Comparison of ENCODE assay signal across 12 cellular contexts in the genomic region with DNA sequence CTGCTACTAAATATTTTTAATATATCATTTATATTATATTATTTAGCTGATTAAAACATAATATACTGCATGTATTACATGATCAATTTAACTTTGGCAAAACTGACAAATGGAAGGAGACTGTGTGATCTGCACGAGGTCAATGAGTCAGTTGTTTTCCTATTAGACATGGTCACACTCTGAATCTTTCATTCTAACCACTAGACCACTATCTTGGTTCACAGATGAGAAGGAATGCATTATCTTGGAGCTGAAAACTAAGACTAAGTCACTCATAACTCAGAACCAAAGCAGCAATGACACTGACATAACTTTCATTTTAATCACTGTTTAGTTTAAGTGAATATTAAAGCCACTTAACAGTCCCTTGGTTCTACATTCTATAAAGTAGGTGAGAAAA. TPM values are rescaled to one million over a fixed set of nuclear protein-coding genes. Genes with fewer than 3 reads are reported as not detected.
DNase-seq lines count a peak whose midpoint lies in the region; ATAC-seq and TF ChIP-seq lines count a peak whose summit lies in the region.
"Had no signal": no experiment of that assay in that cellular context is flagged by ENCODE, and none has a peak within 500 bp of the region (broad histone marks: within the 10 kb centered on the region; RNA-seq: fewer than 3 reads in every experiment).

No MANE protein-coding gene starts in this region.

- H3K4me1 Mint-ChIP-seq in activated CD4-positive, alpha-beta T cell treated with anti-CD3 and anti-CD28 coated beads, Interleukin-2, amount 10 ng/mL, durations not matched to agents 24 days and 14 days: peaks cover 49% of the 10 kb centered on the region

- H3K9me3 ChIP-seq in adipocyte (ENCODE audit: control insufficient read depth, low read length): no peaks in the 10 kb centered on the region
- H3K9me3 ChIP-seq in gastrocnemius medialis: no peaks in the 10 kb centered on the region
- H3K9me3 ChIP-seq: uterus had no signal

- H3K27me3 Mint-ChIP-seq in activated CD4-positive, alpha-beta T cell treated with anti-CD3 and anti-CD28 coated beads, Interleukin-2, amount 10 ng/mL, durations not matched to agents 24 days and 14 days: no peaks in the 10 kb centered on the region

- no peak overlapping the region for H3K9ac ChIP-seq in adipocyte (ENCODE audit: low read length)
- H3K9ac ChIP-seq: parathyroid adenoma had no signal

- H3K27ac Mint-ChIP-seq in activated CD4-positive, alpha-beta T cell treated with anti-CD3 and anti-CD28 coated beads, Interleukin-2, amount 10 ng/mL, durations not matched to agents 24 days and 14 days: peak overlapping the region; percentile 70

- ATAC-seq in HG02981 (IDR thresholded peaks at IDR 0.05; ENCODE audit: unreplicated experiment): peak; percentile 82
- peak; percentile 50 to 71 for ATAC-seq in gastrocnemius medialis

- in situ Hi-C loops in gastrocnemius medialis (cut with MboI; ENCODE audit: low sequenced_read_pairs in 4 of 4): no loop called here

- TF ChIP-seq POLR2A in gastrocnemius medialis (IDR thresholded peaks at IDR 0.05): no peak

- H3K4me3 Mint-ChIP-seq in activated CD4-positive, alpha-beta T cell treated with anti-CD3 and anti-CD28 coated beads, Interleukin-2, amount 10 ng/mL, durations not matched to agents 24 days and 14 days: peak overlapping the region; percentile 36

- no peaks in the 10 kb centered on the region for H3K27me3 ChIP-seq in adipocyte (replicated peaks; ENCODE audit: control insufficient read depth, insufficient read depth, low read length)
- H3K27me3 ChIP-seq in gastrocnemius medialis: no peaks in the 10 kb centered on the region
- H3K27me3 ChIP-seq: uterus had no signal

- H3K36me3 Mint-ChIP-seq in activated CD4-positive, alpha-beta T cell treated with anti-CD3 and anti-CD28 coated beads, Interleukin-2, amount 10 ng/mL, durations not matched to agents 24 days and 14 days (ENCODE audit: low read depth): peaks cover 53% of the 10 kb centered on the region

- TF ChIP-seq CTCF in gastrocnemius medialis (IDR thresholded peaks at IDR 0.05 in 4 of 5, conservative IDR thresholded peaks at IDR 0.05 in 1 of 5): no peak
- TF ChIP-seq CTCF in coronary artery (IDR thresholded peaks at IDR 0.05): no peak

- DNase-seq in activated CD4-positive, alpha-beta T cell treated with anti-CD3 and anti-CD28 coated beads, Interleukin-2, amount 10 ng/mL, durations not matched to agents 24 days and 14 days: no peak
- DNase-seq in activated CD4-positive, alpha-beta T cell treated with anti-CD3 and anti-CD28 coated beads, Interleukin-2, amount 50 U/mL, for 48 hours: no peak
- DNase-seq in adipocyte (ENCODE audit: low read depth) (peak; percentile 29), gastrocnemius medialis (no peak), coronary artery (ENCODE audit: low spot score) (no peak), DMS79 (lab: John Stamatoyannopoulos, UW) (no peak), SW480 (ENCODE audit: low spot score) (no peak)
- DNase-seq: effector CD4-positive, alpha-beta T cell; uterus had no signal

- H3K36me3 ChIP-seq in adipocyte (ENCODE audit: control insufficient read depth, insufficient read depth, low read length, severe bottlenecking) (no peaks in the 10 kb centered on the region), gastrocnemius medialis (no peaks in the 10 kb centered on the region)
- H3K36me3 ChIP-seq: uterus had no signal

- H3K4me3 ChIP-seq in adipocyte (ENCODE audit: low read length): no peak overlapping the region
- no peak overlapping the region for H3K4me3 ChIP-seq in gastrocnemius medialis
- no peak overlapping the region for H3K4me3 ChIP-seq in coronary artery
- H3K4me3 ChIP-seq: SK-N-MC, uterus had no signal

- peaks cover 13% of the 10 kb centered on the region for H3K9me3 Mint-ChIP-seq in activated CD4-positive, alpha-beta T cell treated with anti-CD3 and anti-CD28 coated beads, Interleukin-2, amount 10 ng/mL, durations not matched to agents 24 days and 14 days

- intact Hi-C loops in activated CD4-positive, alpha-beta T cell treated with anti-CD3 and anti-CD28 coated beads, Interleukin-2, amount 10 ng/mL, durations not matched to agents 24 days and 14 days (cut with micrococcal nuclease): loop anchor here (1.0 to 10.0 kb wide), 7 partner anchors 11 to 1711 kb away; a partner anchor contains a TSS
- intact Hi-C loops in gastrocnemius medialis (cut with DNase I; ENCODE audit: low total_unique reads): no loop called here

- peak overlapping the region in 2 of 4 donors; percentile 55 to 74 for H3K27ac ChIP-seq in gastrocnemius medialis
- no peak overlapping the region for H3K27ac ChIP-seq in coronary artery
- H3K27ac ChIP-seq: SK-N-MC, uterus had no signal

- H3K4me1 ChIP-seq in adipocyte (ENCODE audit: control insufficient read depth, insufficient read depth, low read length) (peaks cover 4% of the 10 kb centered on the region), gastrocnemius medialis (peaks cover 14 to 21% of the 10 kb centered on the region in 2 donors)
- H3K4me1 ChIP-seq: uterus had no signal

RNA-seq across cellular contexts. Expression of a gene that starts 37.4 kb away (rescaled TPM):
- total RNA-seq in activated CD4-positive, alpha-beta T cell treated with anti-CD3 and anti-CD28 coated beads, Interleukin-2, amount 10 ng/mL, durations not matched to agents 24 days and 14 days: 48.2 and 57.2 TPM in 2 replicates
- total RNA-seq in gastrocnemius medialis: 10 to 100 TPM; 10.7 to 30.3 (median 16.2) TPM

RNA-seq across cellular contexts. Expression of a gene that starts 54.1 kb away (rescaled TPM):
- 0.44 and 0.50 TPM in 2 replicates for total RNA-seq in activated CD4-positive, alpha-beta T cell treated with anti-CD3 and anti-CD28 coated beads, Interleukin-2, amount 10 ng/mL, durations not matched to agents 24 days and 14 days
- total RNA-seq in gastrocnemius medialis: under 1 TPM in 1 of 4 donors, not detected in 3; 0.66 TPM
